ENCODE assay signal across 9 cellular contexts in the genomic region with DNA sequence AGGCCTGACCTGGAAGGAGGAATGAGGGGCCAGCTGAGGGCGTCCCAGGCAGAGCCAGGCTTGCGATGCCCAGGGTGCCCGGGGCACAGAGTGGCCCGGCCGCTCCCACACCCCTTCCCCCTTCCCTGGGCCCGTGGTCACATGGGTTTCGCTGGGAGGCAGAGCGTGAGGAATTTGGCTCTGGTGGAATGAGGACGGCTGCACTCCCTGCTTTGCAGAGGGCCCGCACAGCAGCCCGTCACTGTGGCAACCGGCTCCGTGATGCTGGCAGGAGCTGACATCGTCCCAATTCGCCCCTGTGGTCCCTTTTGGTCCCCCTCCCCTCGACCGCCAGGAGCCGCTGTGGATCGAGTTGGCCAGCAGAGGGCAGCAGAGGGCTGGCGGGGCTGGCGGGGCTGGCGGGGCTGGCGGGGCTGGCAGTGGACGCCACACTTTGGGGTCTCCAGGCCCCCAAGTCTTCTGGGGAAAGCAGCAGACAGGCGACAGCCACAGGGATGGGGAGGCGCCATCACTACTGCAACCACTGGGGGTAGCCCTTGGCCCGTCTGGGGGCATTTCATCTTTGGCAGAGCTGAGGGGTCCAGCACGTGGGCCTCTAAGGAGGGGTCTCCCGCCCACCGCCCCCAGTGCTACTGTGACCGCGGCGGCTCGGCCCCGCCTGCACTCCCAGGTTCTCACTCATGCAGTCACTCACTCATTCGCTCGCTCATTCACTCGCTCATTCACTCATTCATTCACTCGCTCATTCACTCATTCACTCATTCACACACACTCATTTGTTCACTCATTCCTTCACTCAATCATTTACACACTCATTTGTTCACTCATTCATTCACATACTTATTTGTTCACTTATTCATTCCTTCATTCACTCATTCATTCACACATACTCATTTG. TPM values are rescaled to one million over a fixed set of nuclear protein-coding genes. Genes with fewer than 3 reads are reported as not detected.
A peak's percentile ranks its signal among the peaks of the same experiment; 100 is the strongest.
DNase-seq lines count a peak whose midpoint lies in the region; TF ChIP-seq lines count a peak whose summit lies in the region.
"Had no signal": no experiment of that assay in that cellular context is flagged by ENCODE, and none has a peak within 500 bp of the region (broad histone marks: within the 10 kb centered on the region; RNA-seq: fewer than 3 reads in every experiment).

No MANE protein-coding gene starts in this region.

- H3K4me3 ChIP-seq in AG10803 (ENCODE audit: low read length) (no peak overlapping the region), astrocyte of the cerebellum (ENCODE audit: low read depth, low read length) (no peak overlapping the region), iPS DF 6.9 (ENCODE audit: low read length) (0 out of 2 replicates have a peak overlapping the region, but pooled peaks have one; percentile 5)
- H3K4me3 ChIP-seq: HAP-1 had no signal

- 100% methylated on average over 2 of the region's 39 CpGs for WGBS in iPS DF 6.9 (ENCODE audit: insufficient coverage, insufficient read length)

- TF ChIP-seq CTCF in AG10803 (conservative IDR thresholded peaks at IDR 0.05; ENCODE audit: low read length) (peak; percentile 54), astrocyte of the cerebellum (IDR thresholded peaks at IDR 0.05; ENCODE audit: low read depth, low read length, missing control alignments) (peak; percentile 63)

- in situ Hi-C loops in astrocyte of the cerebellum (cut with HindIII; ENCODE audit: low sequenced_read_pairs): no loop called here

- DNase-seq in AG10803 (ENCODE audit: low read depth): peak; percentile 29
- DNase-seq in H4 (ENCODE audit: low spot score): peak; percentile 38
- DNase-seq in SHP77 treated with DMSO at 0.1 percent for 48 hours (lab: John Stamatoyannopoulos, UW): peak; percentile 44
- DNase-seq in astrocyte of the cerebellum (ENCODE audit: low read depth): no peak
- DNase-seq in iPS DF 6.9 (ENCODE audit: low read depth, low spot score): no peak
- DNase-seq in stimulated activated CD4-positive, alpha-beta T cell treated with anti-CD3 and anti-CD28 coated beads, Interleukin-1b, Interleukin-23, amount 100 ng/mL, for 48 hours: peak; percentile 44
- no peak for DNase-seq in GOT3 (lab: John Stamatoyannopoulos, UW)
- DNase-seq in NCI-H510A treated with DMSO at 0.1 percent for 48 hours (lab: John Stamatoyannopoulos, UW): no peak

- H3K9me3 ChIP-seq in iPS DF 6.9 (ENCODE audit: control insufficient read depth, insufficient read depth, low read length): no peaks in the 10 kb centered on the region
- H3K9me3 ChIP-seq: HAP-1 had no signal

- no peak overlapping the region for H3K27ac ChIP-seq in iPS DF 6.9 (ENCODE audit: low read length)

- no peaks in the 10 kb centered on the region for H3K36me3 ChIP-seq in iPS DF 6.9 (ENCODE audit: control insufficient read depth, insufficient read depth, low read length)
- H3K36me3 ChIP-seq: HAP-1 had no signal

- no peaks in the 10 kb centered on the region for H3K27me3 ChIP-seq in iPS DF 6.9 (ENCODE audit: control insufficient read depth, insufficient read depth, low read length)

- no peaks in the 10 kb centered on the region; the same call in 1 of the 2 replicates for H3K4me1 ChIP-seq in iPS DF 6.9 (ENCODE audit: control insufficient read depth, insufficient read depth, low read length)
- H3K4me1 ChIP-seq: HAP-1 had no signal

RNA-seq across cellular contexts. Expression of a gene that starts 49.7 kb away (rescaled TPM):
- total RNA-seq in H4 (2014; rRNA removed; shearing (Covaris generic)): not detected in 2 replicates

Comparison
In these comparisons a context has a peak if more than half of its experiments do, and no peak if none do; other contexts are left out.
1. DNase-seq: peak in AG10803 (single experiment), H4 (single experiment), SHP77 treated with DMSO at 0.1 percent for 48 hours (single experiment) and stimulated activated CD4-positive, alpha-beta T cell treated with anti-CD3 and anti-CD28 coated beads, Interleukin-1b, Interleukin-23, amount 100 ng/mL, for 48 hours (single experiment); none in astrocyte of the cerebellum (single experiment), iPS DF 6.9 (single experiment), GOT3 (single experiment) and NCI-H510A treated with DMSO at 0.1 percent for 48 hours (single experiment).